In genomic region chr3:195549931-195550519, GRCh38 we compare ENCODE assay signal across 9 cellular contexts. TPM values are rescaled to one million over a fixed set of nuclear protein-coding genes. Genes with fewer than 3 reads are reported as not detected.
DNase-seq lines count a peak whose midpoint lies in the region; ATAC-seq and TF ChIP-seq lines count a peak whose summit lies in the region.
"Had no signal": no experiment of that assay in that cellular context is flagged by ENCODE, and none has a peak within 500 bp of the region (broad histone marks: within the 10 kb centered on the region; RNA-seq: fewer than 3 reads in every experiment).

No MANE protein-coding gene starts in this region.

- H2AFZ ChIP-seq in neural progenitor cell (replicated peaks): no peak overlapping the region

- H3F3A ChIP-seq in neural progenitor cell (ENCODE audit: low read depth): no peaks in the 10 kb centered on the region

- peak; percentile 72 to 77 for DNase-seq in activated T-cell treated with anti-CD3 and anti-CD28 coated beads, Interleukin-2, amount 50 U/mL, for 48 hours
- DNase-seq in neural progenitor cell (ENCODE audit: low spot score) (no peak), MCF 10A (ENCODE audit: unreplicated experiment) (no peak), LoVo (ENCODE audit: low spot score) (no peak), NCI-H526 (lab: John Stamatoyannopoulos, UW) (no peak), NCI-H1105 treated with DMSO at 0.1 percent for 48 hours (lab: John Stamatoyannopoulos, UW) (no peak)

- peak; percentile 64 for ATAC-seq in GM19043 (IDR thresholded peaks at IDR 0.05; ENCODE audit: low read depth, unreplicated experiment)
- ATAC-seq in HG03521 (IDR thresholded peaks at IDR 0.05; ENCODE audit: unreplicated experiment): peak; percentile 60

- H3K36me3 ChIP-seq in neural progenitor cell: no peaks in the 10 kb centered on the region

- H3K4me1 Mint-ChIP-seq in neural progenitor cell: peaks cover 11% of the 10 kb centered on the region
- H3K4me1 Mint-ChIP-seq in MCF 10A (ENCODE audit: insufficient read depth, unreplicated experiment): peaks cover 20% of the 10 kb centered on the region

- CTCF ChIA-PET in MCF 10A (lab: Yijun Ruan, JAX): interaction anchor here (0.5 to 1.2 kb wide), 3 partner anchors 9 to 345 kb away, joined by 3 to 5 read pairs (median 4); no protein-coding TSS in a partner anchor

- H3K27me3 Mint-ChIP-seq in neural progenitor cell (ENCODE audit: insufficient read depth, low read depth): peaks cover 9% of the 10 kb centered on the region
- peaks cover 4% of the 10 kb centered on the region for H3K27me3 Mint-ChIP-seq in MCF 10A (ENCODE audit: insufficient read depth, unreplicated experiment)

- no peaks in the 10 kb centered on the region for H3K9me3 ChIP-seq in neural progenitor cell (ENCODE audit: low read depth)

- TF ChIP-seq CTCF in neural progenitor cell (IDR thresholded peaks at IDR 0.05): no peak
- TF ChIP-seq CTCF in MCF 10A (IDR thresholded peaks at IDR 0.05; ENCODE audit: unreplicated experiment): no peak

- no peaks in the 10 kb centered on the region for H3K79me2 ChIP-seq in neural progenitor cell (ENCODE audit: low read depth)

- H3K27ac ChIP-seq in neural progenitor cell: no peak overlapping the region
- H3K27ac ChIP-seq: HL-60 had no signal

- intact Hi-C loops in MCF 10A (cut with micrococcal nuclease): loop anchor here (10.0 kb wide), 1 partner anchor 105 kb away; no protein-coding TSS in a partner anchor

- peaks cover 7% of the 10 kb centered on the region for H3K27me3 ChIP-seq in neural progenitor cell

- no peak overlapping the region for H3K9ac ChIP-seq in neural progenitor cell

- no peak overlapping the region for H3K4me3 ChIP-seq in neural progenitor cell

- POLR2A ChIA-PET in MCF 10A (lab: Yijun Ruan, JAX): interaction anchor here (0.6 to 1.0 kb wide), 3 partner anchors 16 to 294 kb away, joined by 3 to 5 read pairs (median 3); no protein-coding TSS in a partner anchor

- H3K9me3 Mint-ChIP-seq in neural progenitor cell (peaks cover 3% of the 10 kb centered on the region), MCF 10A (ENCODE audit: unreplicated experiment) (no peaks in the 10 kb centered on the region)

- H4K20me1 ChIP-seq in neural progenitor cell (ENCODE audit: low read depth): no peaks in the 10 kb centered on the region

- H3K4me3 Mint-ChIP-seq in neural progenitor cell (no peak overlapping the region), MCF 10A (ENCODE audit: unreplicated experiment) (no peak overlapping the region)

- BruUV-seq in MCF 10A (replicated peaks; lab: Mats Ljungman, UMichigan): no TSS peak

- no peak overlapping the region for H3K4me2 ChIP-seq in neural progenitor cell

- H3K27ac Mint-ChIP-seq in neural progenitor cell (peak overlapping the region; percentile 66), MCF 10A (ENCODE audit: low read depth, unreplicated experiment) (no peak overlapping the region)

- no peaks in the 10 kb centered on the region for H3K36me3 Mint-ChIP-seq in neural progenitor cell
- peaks cover 15% of the 10 kb centered on the region for H3K36me3 Mint-ChIP-seq in MCF 10A (ENCODE audit: insufficient read depth, unreplicated experiment)

- H3K4me1 ChIP-seq in neural progenitor cell: no peaks in the 10 kb centered on the region

RNA-seq across cellular contexts. Expression of gene PPP1R2, which starts 6.9 kb away (rescaled TPM):
- total RNA-seq in neural progenitor cell (ENCODE audit: low replicate concordance) (59.2 and 63.8 TPM in 2 replicates), MCF 10A (2022) (53.0 and 68.6 TPM in 2 replicates)

RNA-seq across cellular contexts. Expression of gene APOD, which starts 33.7 kb away (rescaled TPM):
- total RNA-seq in neural progenitor cell (ENCODE audit: low replicate concordance): not detected in 2 replicates
- 0.83 and 1.9 TPM in 2 replicates for total RNA-seq in MCF 10A (2022)

Comparison
In these comparisons a context has a peak if more than half of its experiments do, and no peak if none do; other contexts are left out.
1. DNase-seq: peak in activated T-cell treated with anti-CD3 and anti-CD28 coated beads, Interleukin-2, amount 50 U/mL, for 48 hours (2 of 2); none in neural progenitor cell (single experiment), MCF 10A (single experiment), LoVo (single experiment), NCI-H526 (0 of 2) and NCI-H1105 treated with DMSO at 0.1 percent for 48 hours (single experiment).